Comparison of ENCODE assay signal across 8 cellular contexts in genomic region chr7:131109011-131109756, GRCh38.
DNase-seq lines count a peak whose midpoint lies in the region.

No MANE protein-coding gene starts in this region.

- peaks cover 4% of the 10 kb centered on the region for H3K36me3 Mint-ChIP-seq in activated naive CD4-positive, alpha-beta T cell treated with anti-CD3 and anti-CD28 coated beads, Interleukin-2, amount 50 U/mL, for 24 hours
- peaks cover 9% of the 10 kb centered on the region for H3K36me3 Mint-ChIP-seq in activated naive CD8-positive, alpha-beta T cell

- H3K4me1 Mint-ChIP-seq in activated naive CD4-positive, alpha-beta T cell treated with anti-CD3 and anti-CD28 coated beads, Interleukin-2, amount 50 U/mL, for 24 hours: peaks cover 47% of the 10 kb centered on the region
- peaks cover 53% of the 10 kb centered on the region for H3K4me1 Mint-ChIP-seq in activated naive CD8-positive, alpha-beta T cell (ENCODE audit: low read depth)

- no peaks in the 10 kb centered on the region for H3K9me3 Mint-ChIP-seq in activated naive CD4-positive, alpha-beta T cell treated with anti-CD3 and anti-CD28 coated beads, Interleukin-2, amount 50 U/mL, for 24 hours
- H3K9me3 Mint-ChIP-seq in activated naive CD8-positive, alpha-beta T cell (ENCODE audit: low read depth): no peaks in the 10 kb centered on the region

- no peaks in the 10 kb centered on the region for H3K27me3 Mint-ChIP-seq in activated naive CD4-positive, alpha-beta T cell treated with anti-CD3 and anti-CD28 coated beads, Interleukin-2, amount 50 U/mL, for 24 hours
- no peaks in the 10 kb centered on the region for H3K27me3 Mint-ChIP-seq in activated naive CD8-positive, alpha-beta T cell

- peak overlapping the region; percentile 97 for H3K4me3 Mint-ChIP-seq in activated naive CD4-positive, alpha-beta T cell treated with anti-CD3 and anti-CD28 coated beads, Interleukin-2, amount 50 U/mL, for 24 hours
- H3K4me3 Mint-ChIP-seq in activated naive CD8-positive, alpha-beta T cell: peak overlapping the region; percentile 99

- no peak for DNase-seq in activated naive CD4-positive, alpha-beta T cell treated with Interleukin-2 at 50 U/mL for 16 hours
- DNase-seq in iPS-NIHi11 (ENCODE audit: low spot score) (peak; percentile 14), substantia nigra (lab: John Stamatoyannopoulos, UW) (peak in 2 of 49 donors; percentile 46 to 68), kidney glomerular epithelial cell (lab: John Stamatoyannopoulos, UW) (no peak), ureter (ENCODE audit: low spot score) (no peak)
- DNase-seq in stimulated activated CD4-positive, alpha-beta T cell treated with anti-CD3 and anti-CD28 coated beads, Interleukin-1b, Interleukin-23, amount 100 ng/mL, for 48 hours: no peak

- H3K27ac Mint-ChIP-seq in activated naive CD4-positive, alpha-beta T cell treated with anti-CD3 and anti-CD28 coated beads, Interleukin-2, amount 50 U/mL, for 24 hours: peak overlapping the region; percentile 91
- H3K27ac Mint-ChIP-seq in activated naive CD8-positive, alpha-beta T cell: peak overlapping the region; percentile 100

- peak overlapping the region; percentile 92 for H3K27ac ChIP-seq in substantia nigra (ENCODE audit: low read depth, low read length, poor library complexity, severe bottlenecking)
